ENCODE assay signal across 19 cellular contexts in the genomic region with DNA sequence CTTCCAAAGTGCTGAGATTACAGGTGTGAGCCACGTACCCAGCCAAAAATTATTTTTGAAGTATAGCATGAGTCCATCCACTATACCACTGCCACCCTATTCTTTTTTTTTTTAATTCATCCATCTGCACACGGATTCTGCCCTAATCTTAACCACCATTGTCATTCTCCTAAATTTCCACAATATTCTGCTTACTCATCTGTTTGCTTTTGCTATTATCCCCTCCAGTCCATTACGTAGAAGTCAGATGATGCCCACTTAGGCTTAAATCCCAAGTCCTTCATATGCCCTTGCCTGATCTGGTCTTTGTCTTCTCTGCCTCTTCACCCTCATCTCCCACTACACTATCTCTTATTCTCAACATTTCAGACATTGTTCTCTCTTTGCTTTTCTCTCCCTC.
DNase-seq lines count a peak whose midpoint lies in the region; ATAC-seq, FAIRE-seq and TF ChIP-seq lines count a peak whose summit lies in the region.
"Had no signal": no experiment of that assay in that cellular context is flagged by ENCODE, and none has a peak within 500 bp of the region (broad histone marks: within the 10 kb centered on the region; RNA-seq: fewer than 3 reads in every experiment).

No MANE protein-coding gene starts in this region.

- no peak overlapping the region for H3K27ac ChIP-seq in HepG2 (ENCODE audit: extremely low read length, insufficient read depth, low read length)
- no peak overlapping the region for H3K27ac ChIP-seq in right lobe of liver
- H3K27ac ChIP-seq in GM12878 (ENCODE audit: control insufficient read depth, insufficient read depth), result no peak overlapping the region
- H3K27ac ChIP-seq in mesodermal cell (ENCODE audit: low read depth, low read length, severe bottlenecking), result peak overlapping the region; percentile 94
- H3K27ac ChIP-seq: KMS-11, RWPE1, SJSA1 had no signal

- H3K4me1 Mint-ChIP-seq in type B pancreatic cell (ENCODE audit: unreplicated experiment), result peaks cover 47% of the 10 kb centered on the region

- BruUV-seq in HepG2 (replicated peaks; lab: Mats Ljungman, UMichigan), result no TSS peak
- BruUV-seq in GM12878 (replicated peaks; lab: Mats Ljungman, UMichigan), result no TSS peak

- peak overlapping the region; percentile 7 for H3K4me3 Mint-ChIP-seq in type B pancreatic cell
- H3K4me3 Mint-ChIP-seq: CD4-positive, alpha-beta memory T cell had no signal

- no peaks in the 10 kb centered on the region for H3K79me2 ChIP-seq in HepG2 (ENCODE audit: insufficient read depth, low read length)
- H3K79me2 ChIP-seq in GM12878 (ENCODE audit: control insufficient read depth, insufficient read depth, low read length), result no peaks in the 10 kb centered on the region

- H3K4me3 ChIP-seq in HepG2 (replicated peaks in 1 of 3; ENCODE audit: insufficient read depth in 1 of 3, low read depth in 2 of 3, low read length in 3 of 3), result no peak overlapping the region
- H3K4me3 ChIP-seq in right lobe of liver, result no peak overlapping the region
- H3K4me3 ChIP-seq in GM12878, result no peak overlapping the region
- no peak overlapping the region for H3K4me3 ChIP-seq in mesodermal cell (ENCODE audit: extremely low read depth, insufficient read depth, low read length, poor library complexity, severe bottlenecking)
- H3K4me3 ChIP-seq: MG63, SJSA1 had no signal

- TF ChIP-seq RAD21 in HepG2 (CRISPR knock-in tag; IDR thresholded peaks at IDR 0.05) (no peak), GM12878 (IDR thresholded peaks at IDR 0.05; ENCODE audit: insufficient read depth, low read depth, low read length) (no peak)

- 92% methylated on average over 3 of the region's 3 CpGs for WGBS in HepG2 (ENCODE audit: low lambda C conversion rate)
- WGBS in right lobe of liver (ENCODE audit: insufficient coverage, low coverage, low lambda C conversion rate, missing lambda C conversion rate), result 94% methylated on average over 3 of the region's 3 CpGs
- WGBS in GM12878 (ENCODE audit: insufficient coverage, insufficient replicate concordance, low lambda C conversion rate, missing lambda C conversion rate), result 76% methylated on average over 3 of the region's 3 CpGs
- 83 to 96% methylated on average over 3 of the region's 3 CpGs for WGBS in mesodermal cell (ENCODE audit: insufficient coverage in 2 of 2), 2 experiments

- peaks cover 4% of the 10 kb centered on the region for H3K9me3 Mint-ChIP-seq in type B pancreatic cell
- H3K9me3 Mint-ChIP-seq: CD4-positive, alpha-beta memory T cell had no signal

- RAD21 ChIA-PET in GM12878 (lab: Charles Lee; ENCODE audit: unreplicated experiment), result no interaction called here

- no peak overlapping the region for H3K4me2 ChIP-seq in HepG2 (ENCODE audit: low read depth, low read length)
- H3K4me2 ChIP-seq in GM12878 (ENCODE audit: control insufficient read depth, insufficient read depth), result no peak overlapping the region
- H3K4me2 ChIP-seq: KMS-11 had no signal

- peaks cover 0 to 2% of the 10 kb centered on the region in 2 experiments; a peak in 3 of 5 replicates for H3K36me3 ChIP-seq in HepG2 (replicated peaks in 1 of 2; ENCODE audit: control insufficient read depth in 1 of 2, insufficient read depth in 2 of 2, low read length in 2 of 2)
- no peaks in the 10 kb centered on the region for H3K36me3 ChIP-seq in right lobe of liver
- no peaks in the 10 kb centered on the region; a peak in 1 of 4 replicates for H3K36me3 ChIP-seq in GM12878 (ENCODE audit: control insufficient read depth in 2 of 2, insufficient read depth in 2 of 2, low read length in 1 of 2)
- peaks cover 4% of the 10 kb centered on the region for H3K36me3 ChIP-seq in mesodermal cell (ENCODE audit: control insufficient read depth, insufficient read depth, low read length)
- H3K36me3 ChIP-seq: BE2C, MG63 had no signal

- CTCF ChIA-PET in HepG2 (lab: Yijun Ruan, JAX; ENCODE audit: low intra/inter-chr PET ratio, low total read pairs), result no interaction called here
- CTCF ChIA-PET in GM12878 (lab: Yijun Ruan, JAX), result no interaction called here

- no peak for FAIRE-seq in HepG2 (lab: Jason Lieb, UNC)
- FAIRE-seq in GM12878 (lab: Jason Lieb, UNC), result peak; percentile 7
- FAIRE-seq: HTR-8/SVneo had no signal

- H3K27me3 ChIP-seq in HepG2 (ENCODE audit: control insufficient read depth in 1 of 2, insufficient read depth in 2 of 2, low read length in 2 of 2), result no peaks in the 10 kb centered on the region
- no peaks in the 10 kb centered on the region for H3K27me3 ChIP-seq in right lobe of liver
- no peaks in the 10 kb centered on the region for H3K27me3 ChIP-seq in GM12878 (replicated peaks in 1 of 2; ENCODE audit: control insufficient read depth in 2 of 2, insufficient read depth in 2 of 2, low read length in 1 of 2)
- H3K27me3 ChIP-seq: BE2C, MG63, SJSA1 had no signal

- H3K9ac ChIP-seq in HepG2 (ENCODE audit: insufficient read depth, low read depth, low read length) (no peak overlapping the region), GM12878 (ENCODE audit: control insufficient read depth, insufficient read depth, low read length) (no peak overlapping the region)
- H3K9ac ChIP-seq: KMS-11 had no signal

- no peak for TF ChIP-seq POLR2A in HepG2 (IDR thresholded peaks at IDR 0.05; ENCODE audit: insufficient read depth in 1 of 2, low read depth in 2 of 2, low read length in 2 of 2)
- no peak for TF ChIP-seq POLR2A in right lobe of liver (IDR thresholded peaks at IDR 0.05)
- TF ChIP-seq POLR2A in GM12878 (IDR thresholded peaks at IDR 0.05; ENCODE audit: low read depth, low read length), result no peak

- peak overlapping the region; percentile 61 for H3K27ac Mint-ChIP-seq in type B pancreatic cell

- SMC1A ChIA-PET in GM12878 (lab: Charles Lee; ENCODE audit: uncharacterized antibody, unreplicated experiment), result no interaction called here

- TF ChIP-seq EP300 in HepG2 (IDR thresholded peaks at IDR 0.05; ENCODE audit: low read depth in 2 of 2, low read length in 2 of 2) (no peak), HepG2 (CRISPR knock-in tag; IDR thresholded peaks at IDR 0.05; ENCODE audit: borderline replicate concordance) (no peak), GM12878 (IDR thresholded peaks at IDR 0.05; ENCODE audit: borderline replicate concordance in 1 of 2, control insufficient read depth in 1 of 2, low read depth in 2 of 2, low read length in 2 of 2) (no peak)

- DNase-seq in HepG2 (ENCODE audit: low spot score) (no peak), right lobe of liver (no peak), GM12878 (ENCODE audit: low read depth, low spot score) (no peak), type B pancreatic cell (ENCODE audit: extremely low spot score, unreplicated experiment) (no peak), AML-193 (lab: John Stamatoyannopoulos, UW) (no peak)
- DNase-seq in effector CD4-positive, alpha-beta T cell, result no peak
- DNase-seq: BE2C; CD4-positive, alpha-beta memory T cell; MG63; NCI-H1092 treated with DMSO at 0.1 percent for 48 hours; NCI-H187 treated with DMSO at 0.1 percent for 48 hours; NCI-H524 had no signal

- H3K27me3 Mint-ChIP-seq in type B pancreatic cell, result no peaks in the 10 kb centered on the region
- H3K27me3 Mint-ChIP-seq: CD4-positive, alpha-beta memory T cell had no signal

- in situ Hi-C loops in HepG2 (cut with HindIII; ENCODE audit: extremely low pct_ligation_motif_present, low pct_unique_long_range_greater_than_20kb) (no loop called here), GM12878 (cut with MboI) (no loop called here)

- ATAC-seq in HepG2, result no peak
- no peak for ATAC-seq in right lobe of liver
- no peak for ATAC-seq in GM12878
- ATAC-seq in HG02610 (IDR thresholded peaks at IDR 0.05; ENCODE audit: unreplicated experiment), result no peak
- ATAC-seq: HCT116 had no signal

- H3K9me3 ChIP-seq in HepG2 (ENCODE audit: low read length) (no peaks in the 10 kb centered on the region), right lobe of liver (no peaks in the 10 kb centered on the region), GM12878 (replicated peaks; ENCODE audit: control insufficient read depth, insufficient read depth, low read length) (no peaks in the 10 kb centered on the region), mesodermal cell (ENCODE audit: control insufficient read depth, low read length) (no peaks in the 10 kb centered on the region)
- H3K9me3 ChIP-seq: BE2C, MG63, SJSA1 had no signal

- peaks cover 16% of the 10 kb centered on the region; the same call in 1 of the 2 replicates for H4K20me1 ChIP-seq in HepG2 (ENCODE audit: insufficient read depth, low read length)
- no peaks in the 10 kb centered on the region for H4K20me1 ChIP-seq in GM12878 (ENCODE audit: control insufficient read depth, insufficient read depth)

- no peak for TF ChIP-seq CTCF in HepG2 (CRISPR knock-in tag; IDR thresholded peaks at IDR 0.05)
- TF ChIP-seq CTCF in right lobe of liver (IDR thresholded peaks at IDR 0.05), result no peak
- no peak for TF ChIP-seq CTCF in GM12878 (IDR thresholded peaks at IDR 0.05 in 2 of 3, conservative IDR thresholded peaks at IDR 0.05 in 1 of 3; ENCODE audit: control insufficient read depth in 2 of 3, extremely low read depth in 1 of 3, insufficient read depth in 1 of 3, low read depth in 3 of 3, low read length in 3 of 3)
- TF ChIP-seq CTCF in type B pancreatic cell (conservative IDR thresholded peaks at IDR 0.05), result no peak

- peaks cover 7% of the 10 kb centered on the region for H3K36me3 Mint-ChIP-seq in type B pancreatic cell

- H2AFZ ChIP-seq in HepG2 (ENCODE audit: low read length) (no peak overlapping the region), GM12878 (ENCODE audit: control insufficient read depth, low read depth, low read length) (no peak overlapping the region)

- POLR2A ChIA-PET in HepG2 (lab: Yijun Ruan, JAX) (no interaction called here), GM12878 (lab: Charles Lee) (no interaction called here)

- intact Hi-C loops in HepG2 (cut with micrococcal nuclease; ENCODE audit: unreplicated experiment) (no loop called here), right lobe of liver (cut with DNase I) (no loop called here), GM12878 (cut with micrococcal nuclease; ENCODE audit: unreplicated experiment) (no loop called here)

- H3K4me1 ChIP-seq in HepG2 (ENCODE audit: insufficient read depth, low read length) (peaks cover 19% of the 10 kb centered on the region), right lobe of liver (no peaks in the 10 kb centered on the region), GM12878 (ENCODE audit: control insufficient read depth, insufficient read depth, low read length) (peaks cover 4% of the 10 kb centered on the region; the same call in 1 of the 2 replicates), mesodermal cell (ENCODE audit: control insufficient read depth, insufficient read depth, low read length, poor library complexity, severe bottlenecking) (peaks cover 60% of the 10 kb centered on the region)

TF ChIP-seq in HepG2, 621 proteins besides CTCF, POLR2A, EP300 and RAD21 (continues in another document):
- TF ChIP-seq MAFK (conservative IDR thresholded peaks at IDR 0.05 in 1 of 2, IDR thresholded peaks at IDR 0.05 in 1 of 2; ENCODE audit: low read length in 2 of 2) (peak in 1 of 2 experiments; percentile 33; a peak in 2 of 4 replicates), ZNF550 (CRISPR knock-in tag; IDR thresholded peaks at IDR 0.05; ENCODE audit: borderline replicate concordance) (no peak)

TF ChIP-seq in GM12878, 131 proteins besides CTCF, POLR2A, EP300 and RAD21 (continues in another document):
- TF ChIP-seq ZNF384 (IDR thresholded peaks at IDR 0.05; ENCODE audit: borderline replicate concordance, low read depth, low read length), result no peak
